25 cellular contexts compared by ENCODE assay signal in the genomic region with DNA sequence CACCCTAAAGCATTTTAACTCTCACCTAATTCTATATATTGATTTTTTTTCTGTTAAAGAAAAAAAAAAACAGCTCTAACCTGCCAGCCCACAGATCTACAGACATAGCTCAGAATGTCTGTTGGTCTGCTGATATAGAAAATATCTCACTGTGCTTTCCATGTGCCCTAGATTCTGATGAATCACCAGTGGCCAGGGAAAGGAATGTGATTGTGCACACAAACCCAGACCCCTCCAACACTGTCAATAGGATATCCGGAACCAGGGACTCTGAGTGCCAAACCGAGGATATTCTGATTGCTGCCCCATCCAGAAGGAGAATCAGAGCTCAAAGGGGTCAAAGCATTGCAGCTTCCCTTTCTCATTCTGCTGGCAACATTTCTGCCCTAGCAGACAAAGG.
"Had no signal": no experiment of that assay in that cellular context is flagged by ENCODE, and none has a peak within 500 bp of the region (broad histone marks: within the 10 kb centered on the region; RNA-seq: fewer than 3 reads in every experiment).

No MANE protein-coding gene starts in this region.

- H3K9me3 Mint-ChIP-seq: dendritic cell treated with granulocyte-macrophage colony-stimulating factor and Interleukin-4, amounts not matched to agents 40 ng/mL and 50 ng/mL, for 4 days; effector memory CD8-positive, alpha-beta T cell; naive thymus-derived CD8-positive, alpha-beta T cell; nephron progenitor cell; stimulated activated effector memory CD8-positive, alpha-beta T cell treated with anti-CD3 and anti-CD28 coated beads, Interleukin-12 subunit alpha, Interleukin-12 subunit beta, amount 100 ng/mL, for 72 hours had no signal

- FAIRE-seq: endometrium, frontal cortex, islet of Langerhans had no signal

- H3K4me1 Mint-ChIP-seq: naive thymus-derived CD8-positive, alpha-beta T cell; stimulated activated effector memory CD8-positive, alpha-beta T cell treated with anti-CD3 and anti-CD28 coated beads, Interleukin-12 subunit alpha, Interleukin-12 subunit beta, amount 100 ng/mL, for 72 hours had no signal

- H3K27ac ChIP-seq: heart left ventricle, hepatocyte, left lung, ovary, stomach, thyroid gland, vagina had no signal

- ATAC-seq: effector memory CD8-positive, alpha-beta T cell; heart left ventricle; left cardiac atrium; left lung; naive thymus-derived CD8-positive, alpha-beta T cell; sciatic nerve; stimulated activated effector memory CD8-positive, alpha-beta T cell treated with anti-CD3 and anti-CD28 coated beads, Interleukin-12 subunit alpha, Interleukin-12 subunit beta, amount 100 ng/mL, for 72 hours had no signal

- H3K27me3 ChIP-seq: hepatocyte, ovary, stomach, vagina had no signal

- H3K4me3 ChIP-seq: heart left ventricle, hepatocyte, left lung, ovary, stomach, thyroid gland, vagina had no signal

- H2AFZ ChIP-seq: hepatocyte had no signal

- H3K36me3 Mint-ChIP-seq: stimulated activated effector memory CD8-positive, alpha-beta T cell treated with anti-CD3 and anti-CD28 coated beads, Interleukin-12 subunit alpha, Interleukin-12 subunit beta, amount 100 ng/mL, for 72 hours had no signal

- H3K4me3 Mint-ChIP-seq: dendritic cell treated with granulocyte-macrophage colony-stimulating factor and Interleukin-4, amounts not matched to agents 40 ng/mL and 50 ng/mL, for 4 days; effector memory CD8-positive, alpha-beta T cell; naive thymus-derived CD8-positive, alpha-beta T cell; nephron progenitor cell; stimulated activated effector memory CD8-positive, alpha-beta T cell treated with anti-CD3 and anti-CD28 coated beads, Interleukin-12 subunit alpha, Interleukin-12 subunit beta, amount 100 ng/mL, for 72 hours had no signal

- H3K4me2 ChIP-seq: hepatocyte had no signal

- H3K9me3 ChIP-seq: heart left ventricle, left lung, ovary, stomach, thyroid gland, vagina had no signal

- H3K79me2 ChIP-seq: hepatocyte had no signal

- H3K36me3 ChIP-seq: heart left ventricle, left lung, ovary, thyroid gland, vagina had no signal

- H3K27ac Mint-ChIP-seq: dendritic cell treated with granulocyte-macrophage colony-stimulating factor and Interleukin-4, amounts not matched to agents 40 ng/mL and 50 ng/mL, for 4 days; effector memory CD8-positive, alpha-beta T cell; naive thymus-derived CD8-positive, alpha-beta T cell; nephron progenitor cell; stimulated activated effector memory CD8-positive, alpha-beta T cell treated with anti-CD3 and anti-CD28 coated beads, Interleukin-12 subunit alpha, Interleukin-12 subunit beta, amount 100 ng/mL, for 72 hours had no signal

- H3K27me3 Mint-ChIP-seq: dendritic cell treated with granulocyte-macrophage colony-stimulating factor and Interleukin-4, amounts not matched to agents 40 ng/mL and 50 ng/mL, for 4 days; effector memory CD8-positive, alpha-beta T cell had no signal

- H3K4me1 ChIP-seq: heart left ventricle, left lung, stomach, thyroid gland, vagina had no signal

- DNase-seq: effector memory CD8-positive, alpha-beta T cell; heart left ventricle; left cardiac atrium; left lung; mammary epithelial cell; mesendoderm; midbrain; naive thymus-derived CD8-positive, alpha-beta T cell; nephron progenitor cell; occipital lobe; ovary; stimulated activated CD4-positive, alpha-beta T cell treated with anti-CD3 and anti-CD28 coated beads, Interleukin-2, amount 100 ng/mL, for 24 hours; stimulated activated CD4-positive, alpha-beta T cell treated with anti-CD3 and anti-CD28 coated beads, Interleukin-4, amount 100 ng/mL, for 24 hours; stimulated activated naive CD4-positive, alpha-beta T cell treated with Interleukin-2 at 50 U/mL for 16 hours; stomach; thyroid gland; trophoblast cell had no signal
